Comparison of ENCODE assay signal across 8 cellular contexts in genomic region chr7:117458977-117459583, GRCh38. TPM values are rescaled to one million over a fixed set of nuclear protein-coding genes. Genes with fewer than 3 reads are reported as not detected.
DNase-seq lines count a peak whose midpoint lies in the region; ATAC-seq, FAIRE-seq and TF ChIP-seq lines count a peak whose summit lies in the region.

No MANE protein-coding gene starts in this region.

- no peak overlapping the region for H3K18ac ChIP-seq in neuronal stem cell (ENCODE audit: low read length)

- H3K9me3 ChIP-seq in tibial nerve (peaks cover 0 to 5% (median 0%) of the 10 kb centered on the region in 4 donors), neuronal stem cell (replicated peaks in 1 of 2; ENCODE audit: control insufficient read depth in 2 of 2, insufficient read depth in 1 of 2, low read depth in 1 of 2, low read length in 2 of 2) (no peaks in the 10 kb centered on the region)

- no peak for TF ChIP-seq EP300 in tibial nerve (IDR thresholded peaks at IDR 0.05)

- H3K14ac ChIP-seq in neuronal stem cell (ENCODE audit: low read length) = no peak overlapping the region

- no peak overlapping the region for H3K9ac ChIP-seq in neuronal stem cell (ENCODE audit: low read depth, low read length, poor library complexity)

- no peaks in the 10 kb centered on the region for H3K4me1 ChIP-seq in tibial nerve
- H3K4me1 ChIP-seq in neuronal stem cell (ENCODE audit: control insufficient read depth in 2 of 2, insufficient read depth in 1 of 2, low read depth in 1 of 2, low read length in 2 of 2) = no peaks in the 10 kb centered on the region

- TF ChIP-seq CTCF in tibial nerve (IDR thresholded peaks at IDR 0.05) = peak; percentile 30 to 42 (median 38)

- H3K4me3 ChIP-seq in tibial nerve (no peak overlapping the region), neuronal stem cell (ENCODE audit: low read length in 2 of 2) (no peak overlapping the region)

- H3K23ac ChIP-seq in neuronal stem cell (ENCODE audit: low read depth, low read length, poor library complexity) = no peak overlapping the region

- no peak overlapping the region for H4K91ac ChIP-seq in neuronal stem cell (ENCODE audit: low read depth, low read length, poor library complexity)

- no peak overlapping the region for H2BK12ac ChIP-seq in neuronal stem cell (ENCODE audit: low read length)

- H2AK5ac ChIP-seq in neuronal stem cell (ENCODE audit: low read depth, low read length) = no peak overlapping the region

- no peak for TF ChIP-seq POLR2A in tibial nerve (IDR thresholded peaks at IDR 0.05)

- H3K27me3 ChIP-seq in tibial nerve = no peaks in the 10 kb centered on the region
- H3K27me3 ChIP-seq in neuronal stem cell (ENCODE audit: control insufficient read depth in 3 of 3, insufficient read depth in 3 of 3, low read depth in 1 of 3, low read length in 3 of 3) = no peaks in the 10 kb centered on the region

- no peak overlapping the region for H3K27ac ChIP-seq in tibial nerve
- no peak overlapping the region for H3K27ac ChIP-seq in neuronal stem cell (replicated peaks; ENCODE audit: low read length)

- no peak overlapping the region for H2BK15ac ChIP-seq in neuronal stem cell (ENCODE audit: low read length)

- H3K4me2 ChIP-seq in neuronal stem cell (ENCODE audit: insufficient read depth, low read length, poor library complexity, severe bottlenecking) = no peak overlapping the region

- peak; percentile 91 for FAIRE-seq in RCC 7860 (lab: Jason Lieb, UNC)

- H3K36me3 ChIP-seq in tibial nerve (no peaks in the 10 kb centered on the region), neuronal stem cell (replicated peaks in 1 of 2; ENCODE audit: control insufficient read depth in 2 of 2, insufficient read depth in 2 of 2, low read length in 2 of 2) (no peaks in the 10 kb centered on the region)

- no peaks in the 10 kb centered on the region for H3K79me1 ChIP-seq in neuronal stem cell (ENCODE audit: low read depth, low read length)

- no peak overlapping the region for H3K4ac ChIP-seq in neuronal stem cell (ENCODE audit: low read length)

- no peak overlapping the region for H2BK5ac ChIP-seq in neuronal stem cell (ENCODE audit: low read length)

- DNase-seq in DMS79 (lab: John Stamatoyannopoulos, UW) (peak; percentile 16), RCC 7860 (ENCODE audit: low spot score) (peak; percentile 51), fibroblast of the conjunctiva (ENCODE audit: low read depth) (peak; percentile 1), tibial nerve (ENCODE audit: low spot score in 2 of 2) (no peak), neuronal stem cell (ENCODE audit: low spot score) (no peak), NK-92 (lab: John Stamatoyannopoulos, UW; ENCODE audit: unreplicated experiment) (no peak)

- peak; percentile 61 for ATAC-seq in HG03103 (IDR thresholded peaks at IDR 0.05; ENCODE audit: low read depth, unreplicated experiment)
- ATAC-seq in GM21825 (IDR thresholded peaks at IDR 0.05; ENCODE audit: unreplicated experiment) = no peak

- no peak overlapping the region for H2BK120ac ChIP-seq in neuronal stem cell (ENCODE audit: low read depth, low read length)

- H2AFZ ChIP-seq in neuronal stem cell (ENCODE audit: low read length) = no peak overlapping the region

- WGBS in tibial nerve, 2 donors = 36 to 37% methylated on average over 3 of the region's 3 CpGs
- WGBS in neuronal stem cell (ENCODE audit: extremely low coverage in 2 of 2, insufficient read length in 2 of 2, insufficient replicate concordance in 1 of 2), 2 donors = no CpG with 5 or more reads among the region's 3 CpGs

- H4K8ac ChIP-seq in neuronal stem cell (ENCODE audit: low read depth, low read length) = no peak overlapping the region

RNA-seq across cellular contexts. Expression of gene CFTR, which starts 20.7 kb away (rescaled TPM):
- under 1 TPM in 1 of 4 donors, not detected in 3; under 0.01 TPM for total RNA-seq in tibial nerve
- not detected for polyA plus RNA-seq in neuronal stem cell (2013, experiment 1 of 2)
- not detected for polyA plus RNA-seq in neuronal stem cell (2013, experiment 2 of 2)

RNA-seq across cellular contexts. Expression of gene ASZ1, which starts 31.8 kb away (rescaled TPM):
- not detected for total RNA-seq in tibial nerve
- not detected for polyA plus RNA-seq in neuronal stem cell (2013, experiment 1 of 2)
- not detected for polyA plus RNA-seq in neuronal stem cell (2013, experiment 2 of 2)

Comparison
In these comparisons a context has a peak if more than half of its experiments do, and no peak if none do; other contexts are left out.
1. DNase-seq: peak in DMS79 (single experiment), RCC 7860 (single experiment) and fibroblast of the conjunctiva (single experiment); none in tibial nerve (0 of 2), neuronal stem cell (single experiment) and NK-92 (single experiment).